ENCODE assay signal across 13 cellular contexts in the genomic region with DNA sequence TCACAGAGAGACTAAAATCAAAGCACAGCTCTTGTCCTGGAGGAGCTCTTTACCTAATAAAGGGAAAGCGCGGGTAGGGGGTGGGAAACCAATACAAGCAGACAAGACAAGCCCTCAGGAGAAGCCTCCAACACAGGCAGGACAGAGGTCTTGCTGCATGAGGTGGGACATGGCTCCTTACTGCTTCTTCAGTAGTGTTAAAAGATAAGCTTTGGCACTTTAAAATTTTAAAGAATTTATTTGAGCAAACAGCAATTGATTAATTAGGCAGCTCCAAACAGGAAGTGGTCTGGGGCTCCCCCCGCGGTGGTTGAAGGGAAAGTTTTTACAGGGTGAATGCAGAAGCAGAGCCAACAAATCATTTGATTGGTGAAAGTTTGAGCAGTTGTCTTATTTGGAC. TPM values are rescaled to one million over a fixed set of nuclear protein-coding genes. Genes with fewer than 3 reads are reported as not detected.
A peak's percentile ranks its signal among the peaks of the same experiment; 100 is the strongest.
DNase-seq lines count a peak whose midpoint lies in the region; ATAC-seq and TF ChIP-seq lines count a peak whose summit lies in the region.
"Had no signal": no experiment of that assay in that cellular context is flagged by ENCODE, and none has a peak within 500 bp of the region (broad histone marks: within the 10 kb centered on the region; RNA-seq: fewer than 3 reads in every experiment).

No MANE protein-coding gene starts in this region.

- no peaks in the 10 kb centered on the region for H3K79me2 ChIP-seq in Karpas-422 (ENCODE audit: low read length)

- H2AFZ ChIP-seq in Karpas-422 (ENCODE audit: low read length): no peak overlapping the region

- H3K9me3 ChIP-seq in Karpas-422 (ENCODE audit: low read length): no peaks in the 10 kb centered on the region

- H3K4me3 ChIP-seq in Karpas-422 (ENCODE audit: low read length) (no peak overlapping the region), fibroblast of villous mesenchyme (ENCODE audit: low read depth, low read length) (no peak overlapping the region)

- no peaks in the 10 kb centered on the region for H3K9me2 ChIP-seq in Karpas-422 (replicated peaks; ENCODE audit: insufficient read depth, low read length)

- peak overlapping the region in 1 of 7 donors; percentile 41 for H3K27ac Mint-ChIP-seq in CD14-positive monocyte
- H3K27ac Mint-ChIP-seq: activated naive CD4-positive, alpha-beta T cell treated with anti-CD3 and anti-CD28 coated beads, Interleukin-2, amount 10 ng/mL, durations not matched to agents 7 days and 5 days; stimulated activated naive CD8-positive, alpha-beta T cell treated with anti-CD3 and anti-CD28 coated beads, Interleukin-15, amount 100 ng/mL, for 72 hours had no signal

- H3K4me3 Mint-ChIP-seq in CD14-positive monocyte: no peak overlapping the region
- H3K4me3 Mint-ChIP-seq: activated naive CD4-positive, alpha-beta T cell treated with anti-CD3 and anti-CD28 coated beads, Interleukin-2, amount 10 ng/mL, durations not matched to agents 7 days and 5 days; central memory CD8-positive, alpha-beta T cell; stimulated activated naive CD8-positive, alpha-beta T cell treated with anti-CD3 and anti-CD28 coated beads, Interleukin-15, amount 100 ng/mL, for 72 hours had no signal

- H4K20me1 ChIP-seq in Karpas-422 (ENCODE audit: insufficient read depth, low read depth, low read length): no peaks in the 10 kb centered on the region

- no peaks in the 10 kb centered on the region for H3K27me3 ChIP-seq in Karpas-422 (ENCODE audit: low read length)

- H3K36me3 ChIP-seq in Karpas-422 (ENCODE audit: insufficient read depth, low read length): no peaks in the 10 kb centered on the region

- no peaks in the 10 kb centered on the region for H3K4me1 Mint-ChIP-seq in CD14-positive monocyte
- H3K4me1 Mint-ChIP-seq: activated naive CD4-positive, alpha-beta T cell treated with anti-CD3 and anti-CD28 coated beads, Interleukin-2, amount 10 ng/mL, durations not matched to agents 7 days and 5 days; central memory CD8-positive, alpha-beta T cell; stimulated activated naive CD8-positive, alpha-beta T cell treated with anti-CD3 and anti-CD28 coated beads, Interleukin-15, amount 100 ng/mL, for 72 hours had no signal

- no peak overlapping the region for H3K9ac ChIP-seq in Karpas-422 (ENCODE audit: low read length)

- H3K36me3 Mint-ChIP-seq in CD14-positive monocyte: no peaks in the 10 kb centered on the region
- H3K36me3 Mint-ChIP-seq: activated naive CD4-positive, alpha-beta T cell treated with anti-CD3 and anti-CD28 coated beads, Interleukin-2, amount 10 ng/mL, durations not matched to agents 7 days and 5 days had no signal

- peaks cover 0 to 4% (median 0%) of the 10 kb centered on the region in 7 donors for H3K9me3 Mint-ChIP-seq in CD14-positive monocyte
- H3K9me3 Mint-ChIP-seq: activated naive CD4-positive, alpha-beta T cell treated with anti-CD3 and anti-CD28 coated beads, Interleukin-2, amount 10 ng/mL, durations not matched to agents 7 days and 5 days; central memory CD8-positive, alpha-beta T cell; stimulated activated naive CD8-positive, alpha-beta T cell treated with anti-CD3 and anti-CD28 coated beads, Interleukin-15, amount 100 ng/mL, for 72 hours had no signal

- no peak overlapping the region for H3K27ac ChIP-seq in Karpas-422 (ENCODE audit: low read length)

- intact Hi-C loops in CD14-positive monocyte (cut with micrococcal nuclease): no loop called here

- TF ChIP-seq CTCF in CD14-positive monocyte (IDR thresholded peaks at IDR 0.05) (peak; percentile 9), fibroblast of villous mesenchyme (IDR thresholded peaks at IDR 0.05; ENCODE audit: insufficient read depth, low read depth, low read length) (peak; percentile 5)

- DNase-seq in CD14-positive monocyte (ENCODE audit: low spot score) (no peak), Karpas-422 (peak; percentile 63), fibroblast of villous mesenchyme (ENCODE audit: low read depth) (no peak), NCI-H526 (lab: John Stamatoyannopoulos, UW) (no peak), NCI-H146 treated with DMSO at 0.1 percent for 48 hours (lab: John Stamatoyannopoulos, UW; ENCODE audit: unreplicated experiment) (no peak), NCI-H345 treated with DMSO at 0.1 percent for 48 hours (lab: John Stamatoyannopoulos, UW; ENCODE audit: unreplicated experiment) (no peak)
- no peak for DNase-seq in stimulated activated CD4-positive, alpha-beta T cell treated with anti-CD3 and anti-CD28 coated beads, Interleukin-1b, Interleukin-23, amount 100 ng/mL, for 48 hours
- DNase-seq: activated naive CD4-positive, alpha-beta T cell treated with anti-CD3 and anti-CD28 coated beads, Interleukin-2, amount 10 ng/mL, durations not matched to agents 7 days and 5 days; DMS53; stimulated activated naive CD8-positive, alpha-beta T cell treated with anti-CD3 and anti-CD28 coated beads, Interleukin-15, amount 100 ng/mL, for 72 hours had no signal

- no peaks in the 10 kb centered on the region for H3K4me1 ChIP-seq in Karpas-422 (ENCODE audit: low read length)

- no peak overlapping the region for H3K4me2 ChIP-seq in Karpas-422 (ENCODE audit: low read depth, low read length, poor library complexity, severe bottlenecking)

- H3K27me3 Mint-ChIP-seq in CD14-positive monocyte (ENCODE audit: low read depth in 3 of 3): no peaks in the 10 kb centered on the region
- H3K27me3 Mint-ChIP-seq: activated naive CD4-positive, alpha-beta T cell treated with anti-CD3 and anti-CD28 coated beads, Interleukin-2, amount 10 ng/mL, durations not matched to agents 7 days and 5 days; central memory CD8-positive, alpha-beta T cell had no signal

- ATAC-seq in GM18868 (IDR thresholded peaks at IDR 0.05; ENCODE audit: unreplicated experiment): peak; percentile 33
- ATAC-seq: Right ventricle myocardium inferior; stimulated activated naive CD8-positive, alpha-beta T cell treated with anti-CD3 and anti-CD28 coated beads, Interleukin-15, amount 100 ng/mL, for 72 hours had no signal

RNA-seq across cellular contexts. Expression of a gene that starts 50.3 kb away (rescaled TPM):
- not detected for polyA plus RNA-seq in CD14-positive monocyte
- 30.4 and 49.9 TPM in 2 replicates for total RNA-seq in Karpas-422 (2014; rRNA removed; shearing (Covaris generic); ENCODE audit: low replicate concordance)
- total RNA-seq in fibroblast of villous mesenchyme: under 0.01 TPM in 2 replicates

Comparison
In these comparisons a context has a peak if more than half of its experiments do, and no peak if none do; other contexts are left out.
1. RNA of a gene that starts 50.3 kb away (total RNA-seq): 30.4 to 49.9 TPM in Karpas-422; under 0.01 TPM in fibroblast of villous mesenchyme; every median in the first group is over 10 times any median in the second.